Comparison of ENCODE assay signal across 16 cellular contexts in the genomic region with DNA sequence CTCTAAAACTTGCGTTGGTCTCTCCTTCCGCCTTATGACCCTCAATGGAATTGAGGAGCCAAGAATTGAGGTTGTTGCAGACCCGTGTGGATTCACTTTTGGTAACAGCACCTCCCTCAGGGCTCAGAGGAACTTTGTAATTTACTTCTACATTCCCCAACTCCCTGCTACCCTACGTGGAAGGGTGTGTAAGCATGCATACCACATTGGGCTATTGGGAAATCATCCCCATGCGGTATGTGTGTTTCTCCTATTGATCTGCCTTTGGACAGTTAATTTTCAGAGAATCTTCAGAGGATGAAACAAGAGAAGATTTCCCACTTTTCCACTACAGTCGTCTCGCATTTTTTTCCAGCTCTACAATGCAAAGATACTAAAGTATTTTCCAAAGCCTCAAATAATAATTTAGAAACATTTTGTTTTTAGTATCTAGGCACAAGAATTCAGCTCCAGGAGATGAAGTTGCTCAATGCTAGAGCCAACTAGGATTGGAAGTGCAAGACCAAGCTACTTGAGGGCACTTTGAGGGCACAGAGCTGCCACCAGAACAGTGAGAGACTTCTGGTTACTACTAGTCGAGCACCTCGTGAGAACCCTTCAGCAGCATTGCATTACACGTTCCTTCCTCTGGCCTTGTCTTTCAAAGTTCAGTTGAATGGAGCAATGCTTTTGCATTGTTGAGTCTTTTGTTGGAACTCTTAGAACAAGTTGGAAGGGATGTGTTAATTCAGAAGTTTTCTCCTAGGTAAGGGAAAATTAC. TPM values are rescaled to one million over a fixed set of nuclear protein-coding genes. Genes with fewer than 3 reads are reported as not detected.
"Had no signal": no experiment of that assay in that cellular context is flagged by ENCODE, and none has a peak within 500 bp of the region (broad histone marks: within the 10 kb centered on the region; RNA-seq: fewer than 3 reads in every experiment).

No MANE protein-coding gene starts in this region.

- ATAC-seq: activated CD4-positive, CD25-positive, alpha-beta regulatory T cell treated with anti-CD3 and anti-CD28 coated beads, Interleukin-2, amount 50 U/mL, for 24 hours; heart left ventricle; naive thymus-derived CD4-positive, alpha-beta T cell; stimulated activated naive CD8-positive, alpha-beta T cell treated with anti-CD3 and anti-CD28 coated beads, Interleukin-15, Interleukin-2, amounts not matched to agents 100 U/mL and 50 U/mL, for 24 hours had no signal

- H3K9me3 ChIP-seq: ascending aorta, breast epithelium, heart left ventricle, suprapubic skin, upper lobe of left lung had no signal

- H2AFZ ChIP-seq: parathyroid adenoma had no signal

- H3K4me3 ChIP-seq: ascending aorta, breast epithelium, heart left ventricle, suprapubic skin, upper lobe of left lung had no signal

- H3K27me3 ChIP-seq: ascending aorta, breast epithelium, heart left ventricle, suprapubic skin, upper lobe of left lung had no signal

- H3K27ac ChIP-seq: ascending aorta, breast epithelium, heart left ventricle, parathyroid adenoma, suprapubic skin, upper lobe of left lung had no signal

- DNase-seq: activated naive CD4-positive, alpha-beta T cell; effector memory CD4-positive, alpha-beta T cell; heart left ventricle; immature natural killer cell; mammary epithelial cell; naive thymus-derived CD4-positive, alpha-beta T cell; small intestine; stimulated activated CD4-positive, alpha-beta T cell treated with anti-CD3 and anti-CD28 coated beads, Interleukin-4, amount 100 ng/mL, for 4 hours; stimulated activated naive CD8-positive, alpha-beta T cell treated with anti-CD3 and anti-CD28 coated beads, Interleukin-15, Interleukin-2, amounts not matched to agents 100 U/mL and 50 U/mL, for 24 hours had no signal

- H3K79me2 ChIP-seq: parathyroid adenoma had no signal

- H3K9ac ChIP-seq: parathyroid adenoma had no signal

- H3K4me1 ChIP-seq: breast epithelium had no signal

- H3K36me3 ChIP-seq: ascending aorta, breast epithelium had no signal

- FAIRE-seq: frontal cortex, small intestine had no signal

RNA-seq across cellular contexts. Expression of a gene that starts 55.1 kb away (rescaled TPM):
- total RNA-seq: ascending aorta, breast epithelium had no signal
- polyA plus RNA-seq: heart left ventricle; immature natural killer cell; mammary epithelial cell; naive thymus-derived CD4-positive, alpha-beta T cell; small intestine had no signal
